8 cellular contexts compared by ENCODE assay signal in the genomic region with DNA sequence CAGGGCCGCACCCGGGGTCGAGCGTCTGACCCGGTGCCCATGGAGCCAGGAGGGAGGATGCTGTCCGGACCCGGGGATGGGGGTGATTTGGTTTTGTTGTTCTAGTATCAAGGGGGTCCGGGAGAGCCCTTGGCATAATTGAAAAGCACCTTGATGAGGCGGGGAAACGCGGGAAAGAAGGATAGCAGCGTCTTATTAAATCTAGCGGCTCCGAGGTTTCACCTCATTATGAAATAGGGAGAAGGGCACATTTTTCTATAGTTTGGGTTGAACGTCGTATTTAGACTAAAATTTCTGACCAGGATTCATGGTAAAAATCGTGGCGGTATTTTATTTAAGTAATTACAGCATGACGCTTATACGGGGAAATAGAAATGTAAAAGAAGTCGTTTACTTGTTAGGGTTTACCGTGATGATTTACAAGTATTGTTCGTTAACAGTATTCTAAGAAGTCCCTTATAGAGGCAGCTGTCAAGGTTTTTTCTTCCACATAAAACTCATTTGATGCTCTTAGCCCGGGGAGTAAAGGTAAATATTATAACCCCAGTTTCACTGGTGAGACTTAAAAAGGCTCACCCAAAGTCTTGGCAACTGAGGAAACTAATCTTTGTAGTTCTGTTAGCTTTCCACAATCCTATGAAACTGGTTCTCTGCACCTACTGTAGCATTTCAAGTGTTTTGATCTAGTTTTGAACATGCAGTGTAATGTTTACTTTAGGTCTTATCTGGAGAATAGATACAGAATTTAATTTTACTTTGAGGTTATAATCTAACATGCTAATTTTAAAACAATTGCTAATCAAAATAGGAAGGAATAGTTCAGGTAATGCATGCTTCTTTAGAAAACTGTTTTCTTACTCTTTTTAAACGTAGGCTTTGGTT. TPM values are rescaled to one million over a fixed set of nuclear protein-coding genes. Genes with fewer than 3 reads are reported as not detected.
DNase-seq lines count a peak whose midpoint lies in the region; TF ChIP-seq lines count a peak whose summit lies in the region.

No MANE protein-coding gene starts in this region.

- H3K79me2 ChIP-seq in neural cell (replicated peaks; ENCODE audit: insufficient read depth, low read length), result peaks cover 54% of the 10 kb centered on the region

- DNase-seq in GM06990 (ENCODE audit: extremely low read depth, insufficient read length) (no peak), NCI-H748 treated with DMSO at 0.1 percent for 48 hours (lab: John Stamatoyannopoulos, UW) (peak; percentile 7), dorsolateral prefrontal cortex (no peak), hepatic stellate cell (ENCODE audit: low spot score) (no peak), LoVo (ENCODE audit: low spot score) (no peak), SKM-1 (lab: John Stamatoyannopoulos, UW; ENCODE audit: unreplicated experiment) (no peak), NCI-H446 treated with DMSO at 0.1 percent for 48 hours (lab: John Stamatoyannopoulos, UW) (no peak)

- H3K4me3 ChIP-seq in GM06990 (replicated peaks; ENCODE audit: low read depth, low read length) (peak overlapping the region; percentile 91), dorsolateral prefrontal cortex (peak overlapping the region; percentile 58 to 99 (median 90)), neural cell (ENCODE audit: low read length) (peak overlapping the region; percentile 92)

- H3K27ac ChIP-seq in dorsolateral prefrontal cortex (peak overlapping the region; percentile 85 to 100 (median 98)), neural cell (ENCODE audit: low read length) (peak overlapping the region; percentile 96)

- TF ChIP-seq CTCF in GM06990 (IDR thresholded peaks at IDR 0.05; ENCODE audit: insufficient read depth, low read length, poor library complexity, severe bottlenecking) (no peak), dorsolateral prefrontal cortex (IDR thresholded peaks at IDR 0.05 in 54 of 56, conservative IDR thresholded peaks at IDR 0.05 in 2 of 56; ENCODE audit: low read depth in 1 of 56, partially characterized antibody in 56 of 56) (peak in 1 of 56 donors; percentile 1), neural cell (IDR thresholded peaks at IDR 0.05; ENCODE audit: poor library complexity, severe bottlenecking) (no peak)

- TF ChIP-seq EP300 in neural cell (conservative IDR thresholded peaks at IDR 0.05; ENCODE audit: poor library complexity, severe bottlenecking), result no peak

- no peaks in the 10 kb centered on the region for H3K9me3 ChIP-seq in neural cell (ENCODE audit: low read length)

- no peaks in the 10 kb centered on the region for H3K27me3 ChIP-seq in GM06990 (replicated peaks; ENCODE audit: control insufficient read depth, insufficient read depth, low read length)
- H3K27me3 ChIP-seq in dorsolateral prefrontal cortex, result no peaks in the 10 kb centered on the region
- no peaks in the 10 kb centered on the region for H3K27me3 ChIP-seq in neural cell (ENCODE audit: insufficient read depth, low read depth, low read length)

- peak overlapping the region; percentile 95 for H3K4me2 ChIP-seq in neural cell (ENCODE audit: low read length)

- TF ChIP-seq RAD21 in neural cell (conservative IDR thresholded peaks at IDR 0.05), result no peak

- peak overlapping the region; percentile 82 for H2AFZ ChIP-seq in neural cell (ENCODE audit: low read depth, low read length)

- intact Hi-C loops in dorsolateral prefrontal cortex (cut with DNase I), result loop anchor here (1.0 to 10.0 kb wide), 2 partner anchors 13 to 125 kb away; a partner anchor contains a TSS

- no peaks in the 10 kb centered on the region for H3K9me2 ChIP-seq in neural cell (ENCODE audit: insufficient read depth, low read length)

- peaks cover 11% of the 10 kb centered on the region for H4K20me1 ChIP-seq in neural cell (ENCODE audit: insufficient read depth)

- H3F3A ChIP-seq in neural cell (ENCODE audit: insufficient read depth, low read length, poor library complexity, severe bottlenecking), result peaks cover 7% of the 10 kb centered on the region

- H3K36me3 ChIP-seq in GM06990 (ENCODE audit: control insufficient read depth, insufficient read depth, low read length) (no peaks in the 10 kb centered on the region), neural cell (ENCODE audit: insufficient read depth, low read length) (no peaks in the 10 kb centered on the region)

- peak overlapping the region; percentile 98 for H3K9ac ChIP-seq in neural cell (ENCODE audit: low read length)

TF ChIP-seq in neural cell, 6 proteins besides CTCF, POLR2A, EP300 and RAD21:
- peak; percentile 3 for TF ChIP-seq MXI1 (conservative IDR thresholded peaks at IDR 0.05; ENCODE audit: poor library complexity, severe bottlenecking)
- TF ChIP-seq, protein P1, sequence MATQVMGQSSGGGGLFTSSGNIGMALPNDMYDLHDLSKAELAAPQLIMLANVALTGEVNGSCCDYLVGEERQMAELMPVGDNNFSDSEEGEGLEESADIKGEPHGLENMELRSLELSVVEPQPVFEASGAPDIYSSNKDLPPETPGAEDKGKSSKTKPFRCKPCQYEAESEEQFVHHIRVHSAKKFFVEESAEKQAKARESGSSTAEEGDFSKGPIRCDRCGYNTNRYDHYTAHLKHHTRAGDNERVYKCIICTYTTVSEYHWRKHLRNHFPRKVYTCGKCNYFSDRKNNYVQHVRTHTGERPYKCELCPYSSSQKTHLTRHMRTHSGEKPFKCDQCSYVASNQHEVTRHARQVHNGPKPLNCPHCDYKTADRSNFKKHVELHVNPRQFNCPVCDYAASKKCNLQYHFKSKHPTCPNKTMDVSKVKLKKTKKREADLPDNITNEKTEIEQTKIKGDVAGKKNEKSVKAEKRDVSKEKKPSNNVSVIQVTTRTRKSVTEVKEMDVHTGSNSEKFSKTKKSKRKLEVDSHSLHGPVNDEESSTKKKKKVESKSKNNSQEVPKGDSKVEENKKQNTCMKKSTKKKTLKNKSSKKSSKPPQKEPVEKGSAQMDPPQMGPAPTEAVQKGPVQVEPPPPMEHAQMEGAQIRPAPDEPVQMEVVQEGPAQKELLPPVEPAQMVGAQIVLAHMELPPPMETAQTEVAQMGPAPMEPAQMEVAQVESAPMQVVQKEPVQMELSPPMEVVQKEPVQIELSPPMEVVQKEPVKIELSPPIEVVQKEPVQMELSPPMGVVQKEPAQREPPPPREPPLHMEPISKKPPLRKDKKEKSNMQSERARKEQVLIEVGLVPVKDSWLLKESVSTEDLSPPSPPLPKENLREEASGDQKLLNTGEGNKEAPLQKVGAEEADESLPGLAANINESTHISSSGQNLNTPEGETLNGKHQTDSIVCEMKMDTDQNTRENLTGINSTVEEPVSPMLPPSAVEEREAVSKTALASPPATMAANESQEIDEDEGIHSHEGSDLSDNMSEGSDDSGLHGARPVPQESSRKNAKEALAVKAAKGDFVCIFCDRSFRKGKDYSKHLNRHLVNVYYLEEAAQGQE (IDR thresholded peaks at IDR 0.05; ENCODE audit: borderline replicate concordance), result no peak

RNA-seq across cellular contexts. Expression of a gene that starts 0.8 kb away (rescaled TPM):
- total RNA-seq in dorsolateral prefrontal cortex, result 100 to 1,000 TPM; 151 to 348 (median 226) TPM
- polyA plus RNA-seq in neural cell, result 634 and 677 TPM in 2 replicates
- 192 and 231 TPM in 2 replicates for polyA minus RNA-seq in neural cell

RNA-seq across cellular contexts. Expression of a gene that starts 12.5 kb away (rescaled TPM):
- 100 to 1,000 TPM in 86 of 120 experiments, 10 to 100 TPM in 34; 68.8 to 245 (median 115) TPM for total RNA-seq in dorsolateral prefrontal cortex
- polyA plus RNA-seq in neural cell, result 15.2 and 16.1 TPM in 2 replicates
- 20.0 and 23.6 TPM in 2 replicates for polyA minus RNA-seq in neural cell

RNA-seq across cellular contexts. Expression of a gene that starts 47.2 kb away (rescaled TPM):
- total RNA-seq in dorsolateral prefrontal cortex, result under 1 TPM in 2 of 120 experiments, not detected in 118; 0.33 to 0.63 TPM
- polyA plus RNA-seq in neural cell, result not detected in 2 replicates
- polyA minus RNA-seq in neural cell, result not detected in 2 replicates
